10 cellular contexts compared by ENCODE assay signal in the genomic region with DNA sequence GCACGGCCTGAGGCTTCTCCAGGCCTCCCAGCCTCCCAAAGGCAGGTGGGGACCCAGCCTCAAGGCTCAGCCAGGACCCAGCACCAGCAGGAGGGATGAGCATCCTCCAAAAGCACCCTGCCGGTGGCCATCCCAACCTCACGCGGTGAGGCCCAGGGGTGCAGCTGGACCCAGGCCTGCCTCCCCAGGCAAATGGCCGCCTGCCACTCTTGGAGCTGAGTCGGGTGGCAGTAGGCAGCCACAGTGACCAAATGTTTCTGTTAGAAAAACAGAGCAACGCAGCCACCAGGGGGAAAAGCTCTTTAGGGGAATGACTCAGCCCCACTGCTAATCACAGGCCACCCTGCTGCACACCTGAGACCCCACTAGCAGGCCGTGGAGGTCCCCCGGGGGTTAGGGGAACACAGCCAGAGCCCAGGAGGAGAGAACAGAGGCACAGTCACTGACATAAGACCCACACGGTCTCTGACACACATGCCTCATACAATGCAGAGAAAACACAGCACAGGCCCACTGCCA. TPM values are rescaled to one million over a fixed set of nuclear protein-coding genes. Genes with fewer than 3 reads are reported as not detected.
DNase-seq lines count a peak whose midpoint lies in the region; ATAC-seq and TF ChIP-seq lines count a peak whose summit lies in the region.
"Had no signal": no experiment of that assay in that cellular context is flagged by ENCODE, and none has a peak within 500 bp of the region (broad histone marks: within the 10 kb centered on the region; RNA-seq: fewer than 3 reads in every experiment).

No MANE protein-coding gene starts in this region.

- peaks cover 17% of the 10 kb centered on the region for H3K4me1 ChIP-seq in BE2C
- H3K4me1 ChIP-seq in ovary (ENCODE audit: insufficient read depth): peaks cover 19% of the 10 kb centered on the region

- ATAC-seq in activated T-cell treated with anti-CD3 and anti-CD28 coated beads, Interleukin-2, amount 50 U/mL, for 4 hours: no peak

- no peaks in the 10 kb centered on the region for H3K36me3 Mint-ChIP-seq in activated T-cell treated with anti-CD3 and anti-CD28 coated beads, Interleukin-2, amount 50 U/mL, for 4 hours (ENCODE audit: insufficient read depth)

- H3K27ac ChIP-seq in ovary: peak overlapping the region; percentile 59 to 79
- H3K27ac ChIP-seq: VCaP had no signal

- H3K4me1 Mint-ChIP-seq in activated T-cell treated with anti-CD3 and anti-CD28 coated beads, Interleukin-2, amount 50 U/mL, for 4 hours (ENCODE audit: low read depth): peaks cover under 1% of the 10 kb centered on the region

- H3K4me3 Mint-ChIP-seq in activated T-cell treated with anti-CD3 and anti-CD28 coated beads, Interleukin-2, amount 50 U/mL, for 4 hours: no peak overlapping the region

- no peaks in the 10 kb centered on the region for H3K27me3 Mint-ChIP-seq in activated T-cell treated with anti-CD3 and anti-CD28 coated beads, Interleukin-2, amount 50 U/mL, for 4 hours (ENCODE audit: low read depth)

- DNase-seq in BE2C (peak; percentile 54), RPMI8226 (peak; percentile 42), fibroblast of peridontal ligament (ENCODE audit: extremely low read depth) (peak; percentile 30), ovary (peak in 1 of 5 donors; percentile 54), NCI-H1105 treated with DMSO at 0.1 percent for 48 hours (lab: John Stamatoyannopoulos, UW) (no peak), OCI-M1 (lab: John Stamatoyannopoulos, UW) (no peak)
- DNase-seq in activated CD8-positive, alpha-beta memory T cell treated with anti-CD3 and anti-CD28 coated beads, Interleukin-2, amount 50 U/mL, for 48 hours: no peak
- DNase-seq in activated T-cell treated with anti-CD3 and anti-CD28 coated beads, Interleukin-2, amount 50 U/mL, for 4 hours: no peak

- peak; percentile 28 for TF ChIP-seq CTCF in BE2C (IDR thresholded peaks at IDR 0.05; ENCODE audit: low read depth, low read length)
- peak in 2 of 3 donors; percentile 15 to 32 for TF ChIP-seq CTCF in ovary (IDR thresholded peaks at IDR 0.05)

- H3K9me3 Mint-ChIP-seq in activated T-cell treated with anti-CD3 and anti-CD28 coated beads, Interleukin-2, amount 50 U/mL, for 4 hours: no peaks in the 10 kb centered on the region

- 21 to 29% (median 25%) methylated on average over 7 to 10 of the region's 10 CpGs for WGBS in ovary, 3 donors

- no peak overlapping the region for H3K4me3 ChIP-seq in BE2C (ENCODE audit: low read depth, low read length)
- H3K4me3 ChIP-seq in ovary: no peak overlapping the region

- H3K36me3 ChIP-seq in BE2C: peaks cover 21% of the 10 kb centered on the region
- H3K36me3 ChIP-seq in ovary: no peaks in the 10 kb centered on the region

- TF ChIP-seq POLR2A in ovary (IDR thresholded peaks at IDR 0.05): no peak

- H3K27me3 ChIP-seq in BE2C: no peaks in the 10 kb centered on the region
- no peaks in the 10 kb centered on the region for H3K27me3 ChIP-seq in ovary

- no peak for TF ChIP-seq EP300 in ovary (IDR thresholded peaks at IDR 0.05)

- intact Hi-C loops in ovary (cut with DNase I): loop anchor here in 2 of 4 donors (5.0 to 10.0 kb wide), 3 partner anchors 63 to 158 kb away; no protein-coding TSS in a partner anchor

- H3K9me3 ChIP-seq in BE2C (no peaks in the 10 kb centered on the region), ovary (no peaks in the 10 kb centered on the region)

RNA-seq across cellular contexts. Expression of gene BCAR1, which starts 12.5 kb away (rescaled TPM):
- 72.3 TPM for polyA plus RNA-seq in BE2C (2012; ENCODE audit: insufficient read depth, insufficient read length, low read depth)
- 10 to 100 TPM; 22.2 to 90.2 (median 47.4) TPM for total RNA-seq in ovary
- polyA plus RNA-seq in ovary: 10 to 100 TPM in 1 of 2 donors, 1 to 10 TPM in 1; 2.4 to 30.3 TPM
- total RNA-seq in activated T-cell treated with anti-CD3 and anti-CD28 coated beads, Interleukin-2, amount 50 U/mL, for 4 hours: 1 to 10 TPM; 1.5 to 4.3 (median 2.9) TPM

RNA-seq across cellular contexts. Expression of gene CTRB1, which starts 20.1 kb away (rescaled TPM):
- 2.5 TPM for polyA plus RNA-seq in BE2C (2012; ENCODE audit: insufficient read depth, insufficient read length, low read depth)
- 10 to 100 TPM in 2 of 7 donors, 1 to 10 TPM in 1, under 1 TPM in 2, not detected in 2; 0.67 to 14.7 (median 3.1) TPM for total RNA-seq in ovary
- polyA plus RNA-seq in ovary: not detected
- total RNA-seq in activated T-cell treated with anti-CD3 and anti-CD28 coated beads, Interleukin-2, amount 50 U/mL, for 4 hours: 1 to 10 TPM; 2.2 to 5.5 (median 3.4) TPM
- total RNA-seq: dermis microvascular lymphatic vessel endothelial cell had no signal

RNA-seq across cellular contexts. Expression of gene CTRB2, which starts 32.0 kb away (rescaled TPM):
- polyA plus RNA-seq in BE2C (2012; ENCODE audit: insufficient read depth, insufficient read length, low read depth): 0.90 TPM
- total RNA-seq in ovary: 10 to 100 TPM in 2 of 7 donors, 1 to 10 TPM in 1, under 1 TPM in 1, not detected in 3; 0.62 to 28.7 (median 11.6) TPM
- polyA plus RNA-seq in ovary: 1 to 10 TPM in 1 of 2 donors, not detected in 1; 1.1 TPM
- 10 to 100 TPM in 1 of 3 donors, 1 to 10 TPM in 2; 5.5 to 10.3 (median 6.7) TPM for total RNA-seq in activated T-cell treated with anti-CD3 and anti-CD28 coated beads, Interleukin-2, amount 50 U/mL, for 4 hours
- total RNA-seq: dermis microvascular lymphatic vessel endothelial cell had no signal

Comparison
In these comparisons a context has a peak if more than half of its experiments do, and no peak if none do; other contexts are left out.
1. DNase-seq: peak in BE2C (single experiment), RPMI8226 (single experiment) and fibroblast of peridontal ligament (single experiment); none in NCI-H1105 treated with DMSO at 0.1 percent for 48 hours (single experiment), OCI-M1 (single experiment), activated CD8-positive, alpha-beta memory T cell treated with anti-CD3 and anti-CD28 coated beads, Interleukin-2, amount 50 U/mL, for 48 hours (single experiment) and activated T-cell treated with anti-CD3 and anti-CD28 coated beads, Interleukin-2, amount 50 U/mL, for 4 hours (single experiment).
2. RNA of gene BCAR1, which starts 12.5 kb away (total RNA-seq): 22.2 to 90.2 TPM in ovary; 1.5 to 4.3 TPM in activated T-cell treated with anti-CD3 and anti-CD28 coated beads, Interleukin-2, amount 50 U/mL, for 4 hours; every median in the first group is over 4 times any median in the second.